Comparison of ENCODE assay signal across 8 cellular contexts in genomic region chr22:36065462-36065774, GRCh38. TPM values are rescaled to one million over a fixed set of nuclear protein-coding genes. Genes with fewer than 3 reads are reported as not detected.
DNase-seq lines count a peak whose midpoint lies in the region; ATAC-seq and TF ChIP-seq lines count a peak whose summit lies in the region.

No MANE protein-coding gene starts in this region.

- intact Hi-C loops in CD8-positive, alpha-beta T cell (cut with DNase I, micrococcal nuclease) = loop anchor here in 1 of 2 experiments (5.0 kb wide), 2 partner anchors 157 to 212 kb away; no protein-coding TSS in a partner anchor
- intact Hi-C loops in esophagus muscularis mucosa (cut with DNase I) = loop anchor here (1.0 to 10.0 kb wide), 3 partner anchors 57 to 441 kb away; no protein-coding TSS in a partner anchor

- H3K4me3 ChIP-seq in CD8-positive, alpha-beta T cell (ENCODE audit: low read depth, low read length) = peak overlapping the region; percentile 62
- H3K4me3 ChIP-seq in SK-N-MC = peak overlapping the region; percentile 81
- H3K4me3 ChIP-seq in esophagus muscularis mucosa = peak overlapping the region; percentile 48 to 72 (median 58)
- peak overlapping the region; percentile 57 to 74 for H3K4me3 ChIP-seq in neuronal stem cell (ENCODE audit: low read length in 2 of 2)

- peak overlapping the region; percentile 73 for H3K18ac ChIP-seq in neuronal stem cell (ENCODE audit: low read length)

- no peak overlapping the region for H2BK120ac ChIP-seq in neuronal stem cell (ENCODE audit: low read depth, low read length)

- no peak overlapping the region for H3K27ac Mint-ChIP-seq in CD8-positive, alpha-beta T cell

- peak overlapping the region; percentile 81 for H3K4me3 Mint-ChIP-seq in CD8-positive, alpha-beta T cell

- no peak overlapping the region for H3K27ac ChIP-seq in CD8-positive, alpha-beta T cell (ENCODE audit: low read depth, low read length)
- H3K27ac ChIP-seq in SK-N-MC (peak overlapping the region; percentile 65; the same call in 1 of the 2 replicates), esophagus muscularis mucosa (replicated peaks in 1 of 4) (peak overlapping the region; percentile 81 to 91 (median 88)), neuronal stem cell (replicated peaks; ENCODE audit: low read length) (peak overlapping the region; percentile 70)

- H2AK5ac ChIP-seq in neuronal stem cell (ENCODE audit: low read depth, low read length) = no peak overlapping the region

- H3K4ac ChIP-seq in neuronal stem cell (ENCODE audit: low read length) = no peak overlapping the region

- no peak overlapping the region for H2BK12ac ChIP-seq in neuronal stem cell (ENCODE audit: low read length)

- H2AFZ ChIP-seq in neuronal stem cell (ENCODE audit: low read length) = peak overlapping the region; percentile 93

- H3K36me3 Mint-ChIP-seq in CD8-positive, alpha-beta T cell = no peaks in the 10 kb centered on the region

- H3K4me1 Mint-ChIP-seq in CD8-positive, alpha-beta T cell (ENCODE audit: low read depth) = peaks cover 9% of the 10 kb centered on the region

- WGBS in esophagus muscularis mucosa = 0% methylated on average over 3 of the region's 5 CpGs
- WGBS in neuronal stem cell (ENCODE audit: extremely low coverage in 2 of 2, insufficient read length in 2 of 2, insufficient replicate concordance in 1 of 2), 2 donors = no CpG with 5 or more reads among the region's 5 CpGs

- H3K9ac ChIP-seq in SK-N-MC (ENCODE audit: insufficient read length) = peak overlapping the region; percentile 83
- no peak overlapping the region for H3K9ac ChIP-seq in neuronal stem cell (ENCODE audit: low read depth, low read length, poor library complexity)

- no peak for DNase-seq in CD8-positive, alpha-beta T cell
- DNase-seq in SK-N-MC (ENCODE audit: low read depth, low spot score) (no peak), esophagus muscularis mucosa (ENCODE audit: extremely low spot score) (peak; percentile 92), neuronal stem cell (ENCODE audit: low spot score) (no peak), cerebellum (ENCODE audit: low spot score) (no peak), ACHN (no peak)

- peaks cover 9% of the 10 kb centered on the region for H3K4me1 ChIP-seq in CD8-positive, alpha-beta T cell (ENCODE audit: insufficient read depth, low read length)
- peaks cover 6 to 18% (median 14%) of the 10 kb centered on the region in 4 donors for H3K4me1 ChIP-seq in esophagus muscularis mucosa
- peaks cover 3 to 4% of the 10 kb centered on the region in 2 donors for H3K4me1 ChIP-seq in neuronal stem cell (ENCODE audit: control insufficient read depth in 2 of 2, insufficient read depth in 1 of 2, low read depth in 1 of 2, low read length in 2 of 2)

- no peak overlapping the region for H2BK15ac ChIP-seq in neuronal stem cell (ENCODE audit: low read length)

- POLR2A ChIA-PET in CD8-positive, alpha-beta T cell (lab: Charles Lee) = interaction anchor here (0.5 kb wide), 1 partner anchor 21 kb away, joined by 3 read pairs; no protein-coding TSS in a partner anchor

- H3K9me3 ChIP-seq in CD8-positive, alpha-beta T cell (ENCODE audit: low read length) = no peaks in the 10 kb centered on the region
- H3K9me3 ChIP-seq in SK-N-MC (ENCODE audit: low read depth, low read length) (no peaks in the 10 kb centered on the region), esophagus muscularis mucosa (no peaks in the 10 kb centered on the region), neuronal stem cell (replicated peaks in 1 of 2; ENCODE audit: control insufficient read depth in 2 of 2, insufficient read depth in 1 of 2, low read depth in 1 of 2, low read length in 2 of 2) (no peaks in the 10 kb centered on the region)

- in situ Hi-C loops in ACHN (cut with HindIII; ENCODE audit: low pct_ligation_motif_present, low pct_unique_long_range_greater_than_20kb, low sequenced_read_pairs) = no loop called here

- TF ChIP-seq POLR2A in esophagus muscularis mucosa (IDR thresholded peaks at IDR 0.05; ENCODE audit: low read depth) = no peak

- H3K27me3 Mint-ChIP-seq in CD8-positive, alpha-beta T cell (ENCODE audit: low read depth) = no peaks in the 10 kb centered on the region

- CTCF ChIA-PET in CD8-positive, alpha-beta T cell (lab: Charles Lee) = interaction anchor here (0.6 to 3.4 kb wide), 50 partner anchors 9 to 483 kb away, joined by 3 to 52 read pairs (median 4); partner anchors contain the start of genes APOL2, APOL3, APOL6 and RBFOX2

- no peak overlapping the region for H3K14ac ChIP-seq in neuronal stem cell (ENCODE audit: low read length)

- no peak for TF ChIP-seq EP300 in esophagus muscularis mucosa (IDR thresholded peaks at IDR 0.05)

- no peaks in the 10 kb centered on the region for H3K79me1 ChIP-seq in neuronal stem cell (ENCODE audit: low read depth, low read length)

- H4K91ac ChIP-seq in neuronal stem cell (ENCODE audit: low read depth, low read length, poor library complexity) = no peak overlapping the region

- no peak overlapping the region for H4K8ac ChIP-seq in neuronal stem cell (ENCODE audit: low read depth, low read length)

- no peak overlapping the region for H3K23ac ChIP-seq in neuronal stem cell (ENCODE audit: low read depth, low read length, poor library complexity)

- no peaks in the 10 kb centered on the region for H3K9me3 Mint-ChIP-seq in CD8-positive, alpha-beta T cell

- no peak for TF ChIP-seq CTCF in CD8-positive, alpha-beta T cell (IDR thresholded peaks at IDR 0.05)
- no peak for TF ChIP-seq CTCF in esophagus muscularis mucosa (IDR thresholded peaks at IDR 0.05)

- peak overlapping the region; percentile 63 for H3K4me2 ChIP-seq in neuronal stem cell (ENCODE audit: insufficient read depth, low read length, poor library complexity, severe bottlenecking)

- H3K36me3 ChIP-seq in CD8-positive, alpha-beta T cell (ENCODE audit: insufficient read depth, low read length) = no peaks in the 10 kb centered on the region
- H3K36me3 ChIP-seq in SK-N-MC (ENCODE audit: insufficient read depth, low read length) (no peaks in the 10 kb centered on the region), esophagus muscularis mucosa (no peaks in the 10 kb centered on the region), neuronal stem cell (replicated peaks in 1 of 2; ENCODE audit: control insufficient read depth in 2 of 2, insufficient read depth in 2 of 2, low read length in 2 of 2) (peaks cover 0 to 2% of the 10 kb centered on the region in 2 donors)

- no peaks in the 10 kb centered on the region for H3K27me3 ChIP-seq in CD8-positive, alpha-beta T cell (ENCODE audit: insufficient read depth, low read length)
- H3K27me3 ChIP-seq in esophagus muscularis mucosa (no peaks in the 10 kb centered on the region), neuronal stem cell (ENCODE audit: control insufficient read depth in 3 of 3, insufficient read depth in 3 of 3, low read depth in 1 of 3, low read length in 3 of 3) (no peaks in the 10 kb centered on the region)

- no peak for ATAC-seq in CD8-positive, alpha-beta T cell
- ATAC-seq in HG03571 (IDR thresholded peaks at IDR 0.05; ENCODE audit: unreplicated experiment) (no peak), HG02759 (IDR thresholded peaks at IDR 0.05; ENCODE audit: unreplicated experiment) (no peak)

- H2BK5ac ChIP-seq in neuronal stem cell (ENCODE audit: low read length) = no peak overlapping the region

RNA-seq across cellular contexts. Expression of gene RBFOX2, which starts 36.8 kb away (rescaled TPM):
- total RNA-seq in CD8-positive, alpha-beta T cell = under 1 TPM; 0.79 to 0.94 TPM
- total RNA-seq in esophagus muscularis mucosa = 100 to 1,000 TPM; 113 to 179 (median 155) TPM
- polyA plus RNA-seq in neuronal stem cell (2013, experiment 1 of 2) = 133 TPM
- 132 TPM for polyA plus RNA-seq in neuronal stem cell (2013, experiment 2 of 2)
- total RNA-seq in cerebellum = 397 TPM

Comparison
In these comparisons a context has a peak if more than half of its experiments do, and no peak if none do; other contexts are left out.
1. RNA of gene RBFOX2, which starts 36.8 kb away (total RNA-seq): 397 TPM in cerebellum (single experiment) and 113 to 179 TPM in esophagus muscularis mucosa; 0.79 to 0.94 TPM in CD8-positive, alpha-beta T cell; every median in the first group is over 10 times any median in the second.
2. Peak in every context shown above with its lines, with median percentiles within 50 percentile points of each other: H3K4me3 ChIP-seq.